ENCODE assay signal across 9 cellular contexts in genomic region chr6:168355716-168356522, GRCh38. TPM values are rescaled to one million over a fixed set of nuclear protein-coding genes. Genes with fewer than 3 reads are reported as not detected.
DNase-seq lines count a peak whose midpoint lies in the region; ATAC-seq lines count a peak whose summit lies in the region.
"Had no signal": no experiment of that assay in that cellular context is flagged by ENCODE, and none has a peak within 500 bp of the region (broad histone marks: within the 10 kb centered on the region; RNA-seq: fewer than 3 reads in every experiment).

No MANE protein-coding gene starts in this region.

- ATAC-seq in HG03460 (IDR thresholded peaks at IDR 0.05; ENCODE audit: unreplicated experiment), result no peak

- H3K9me3 ChIP-seq in CD8-positive, alpha-beta memory T cell (ENCODE audit: low read length), result no peaks in the 10 kb centered on the region

- H3K4me3 Mint-ChIP-seq in activated naive CD8-positive, alpha-beta T cell treated with anti-CD3 and anti-CD28 coated beads for 36 hours, result no peak overlapping the region
- H3K4me3 Mint-ChIP-seq in CD8-positive, alpha-beta memory T cell, result no peak overlapping the region
- H3K4me3 Mint-ChIP-seq: dendritic cell treated with granulocyte-macrophage colony-stimulating factor and Interleukin-4, amounts not matched to agents 40 ng/mL and 50 ng/mL, for 4 days had no signal

- no peak overlapping the region for H3K4me3 ChIP-seq in CD8-positive, alpha-beta memory T cell (ENCODE audit: low read length)

- H3K27me3 ChIP-seq in CD8-positive, alpha-beta memory T cell (ENCODE audit: insufficient read depth, low read length, poor library complexity, severe bottlenecking), result no peaks in the 10 kb centered on the region

- H3K27ac ChIP-seq in CD8-positive, alpha-beta memory T cell (ENCODE audit: low read depth, low read length), result no peak overlapping the region

- H3K27me3 Mint-ChIP-seq in activated naive CD8-positive, alpha-beta T cell treated with anti-CD3 and anti-CD28 coated beads for 36 hours, result peaks cover 26% of the 10 kb centered on the region
- peaks cover 0 to 2% of the 10 kb centered on the region in 2 donors for H3K27me3 Mint-ChIP-seq in CD8-positive, alpha-beta memory T cell
- H3K27me3 Mint-ChIP-seq: dendritic cell treated with granulocyte-macrophage colony-stimulating factor and Interleukin-4, amounts not matched to agents 40 ng/mL and 50 ng/mL, for 4 days had no signal

- no peak overlapping the region for H3K27ac Mint-ChIP-seq in activated naive CD8-positive, alpha-beta T cell treated with anti-CD3 and anti-CD28 coated beads for 36 hours
- H3K27ac Mint-ChIP-seq in CD8-positive, alpha-beta memory T cell, result no peak overlapping the region
- H3K27ac Mint-ChIP-seq: dendritic cell treated with granulocyte-macrophage colony-stimulating factor and Interleukin-4, amounts not matched to agents 40 ng/mL and 50 ng/mL, for 4 days had no signal

- peak in 8 of 14 donors; percentile 8 to 72 (median 28) for DNase-seq in C1 segment of cervical spinal cord (lab: John Stamatoyannopoulos, UW)
- peak; percentile 97 for DNase-seq in HuH-7 (ENCODE audit: low spot score)
- DNase-seq in activated naive CD8-positive, alpha-beta T cell treated with anti-CD3 and anti-CD28 coated beads for 36 hours, result peak; percentile 48
- DNase-seq in iPS-NIHi11 (ENCODE audit: low spot score), result peak; percentile 84
- DNase-seq in stimulated activated CD4-positive, alpha-beta T cell treated with anti-CD3 and anti-CD28 coated beads, TNF-alpha, amount 100 ng/mL, for 48 hours (ENCODE audit: low read depth in 3 of 3), result peak; percentile 7 to 14 (median 12)
- no peak for DNase-seq in CD8-positive, alpha-beta memory T cell
- no peak for DNase-seq in amniotic stem cell (lab: John Stamatoyannopoulos, UW)

- H3K4me1 ChIP-seq in CD8-positive, alpha-beta memory T cell (ENCODE audit: insufficient read depth, low read length), result no peaks in the 10 kb centered on the region

- H3K4me1 Mint-ChIP-seq in activated naive CD8-positive, alpha-beta T cell treated with anti-CD3 and anti-CD28 coated beads for 36 hours, result no peaks in the 10 kb centered on the region
- no peaks in the 10 kb centered on the region for H3K4me1 Mint-ChIP-seq in CD8-positive, alpha-beta memory T cell

- no peaks in the 10 kb centered on the region for H3K36me3 ChIP-seq in CD8-positive, alpha-beta memory T cell (ENCODE audit: insufficient read depth, low read length)

- POLR2A ChIA-PET in CD8-positive, alpha-beta memory T cell (lab: Charles Lee), result no interaction called here

- no peaks in the 10 kb centered on the region for H3K36me3 Mint-ChIP-seq in activated naive CD8-positive, alpha-beta T cell treated with anti-CD3 and anti-CD28 coated beads for 36 hours
- H3K36me3 Mint-ChIP-seq in CD8-positive, alpha-beta memory T cell, result no peaks in the 10 kb centered on the region

- CTCF ChIA-PET in CD8-positive, alpha-beta memory T cell (lab: Charles Lee), result no interaction called here

- peaks cover 5% of the 10 kb centered on the region for H3K9me3 Mint-ChIP-seq in activated naive CD8-positive, alpha-beta T cell treated with anti-CD3 and anti-CD28 coated beads for 36 hours
- H3K9me3 Mint-ChIP-seq in CD8-positive, alpha-beta memory T cell, result peaks cover 0 to 2% (median 0%) of the 10 kb centered on the region in 5 donors
- H3K9me3 Mint-ChIP-seq: dendritic cell treated with granulocyte-macrophage colony-stimulating factor and Interleukin-4, amounts not matched to agents 40 ng/mL and 50 ng/mL, for 4 days had no signal

RNA-seq across cellular contexts. Expression of gene DACT2, which starts 36.3 kb away (rescaled TPM):
- total RNA-seq in activated naive CD8-positive, alpha-beta T cell treated with anti-CD3 and anti-CD28 coated beads for 36 hours, result not detected
- total RNA-seq in CD8-positive, alpha-beta memory T cell, result not detected
- polyA plus RNA-seq in CD8-positive, alpha-beta memory T cell, result not detected

Comparison
In these comparisons a context has a peak if more than half of its experiments do, and no peak if none do; other contexts are left out.
1. DNase-seq: peak in C1 segment of cervical spinal cord (8 of 14), HuH-7 (single experiment), activated naive CD8-positive, alpha-beta T cell treated with anti-CD3 and anti-CD28 coated beads for 36 hours (single experiment), iPS-NIHi11 (single experiment) and stimulated activated CD4-positive, alpha-beta T cell treated with anti-CD3 and anti-CD28 coated beads, TNF-alpha, amount 100 ng/mL, for 48 hours (3 of 3); none in CD8-positive, alpha-beta memory T cell (0 of 5) and amniotic stem cell (single experiment).